In the genomic region with DNA sequence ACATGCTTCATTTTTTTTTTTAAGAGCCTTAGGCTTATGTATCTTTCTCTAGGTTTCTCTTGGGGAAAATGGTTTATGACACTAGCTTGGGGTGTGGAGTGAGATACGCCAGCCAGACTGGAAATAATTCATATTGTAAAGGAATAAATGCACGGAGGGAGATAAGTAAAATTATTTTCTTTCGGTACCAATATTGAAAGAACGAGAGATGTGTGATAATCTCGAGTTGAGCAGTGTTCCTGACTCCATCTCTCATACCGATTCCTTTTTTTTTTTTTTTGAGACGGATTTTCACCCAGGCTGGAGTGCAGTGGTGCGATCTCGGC, we compare ENCODE assay signal across 8 cellular contexts. TPM values are rescaled to one million over a fixed set of nuclear protein-coding genes. Genes with fewer than 3 reads are reported as not detected.
DNase-seq lines count a peak whose midpoint lies in the region; ATAC-seq, FAIRE-seq and TF ChIP-seq lines count a peak whose summit lies in the region.

No MANE protein-coding gene starts in this region.

- peak overlapping the region; percentile 92 for H3K9ac ChIP-seq in mesendoderm (ENCODE audit: low read length)

- no peak for FAIRE-seq in GM12892 (lab: Jason Lieb, UNC)

- H3K36me3 ChIP-seq in heart right ventricle (no peaks in the 10 kb centered on the region), breast epithelium (no peaks in the 10 kb centered on the region), mesendoderm (ENCODE audit: control insufficient read depth, insufficient read depth, low read length) (peaks cover 1% of the 10 kb centered on the region), uterus (no peaks in the 10 kb centered on the region)

- intact Hi-C loops in heart right ventricle (cut with DNase I) (loop anchor here in 4 of 10 donors (5.0 to 10.0 kb wide), 5 partner anchors 35 to 105 kb away; partner anchors contain the start of genes DIMT1 (in 2 of the 4) and IPO11 (in 1 of the 4)), Right ventricle myocardium inferior (cut with DNase I) (loop anchor here (5.0 to 10.0 kb wide), 2 partner anchors 47 to 105 kb away; partner anchors contain the start of gene IPO11), breast epithelium (cut with DNase I; ENCODE audit: low total_unique reads) (no loop called here), uterus (cut with DNase I; ENCODE audit: low total_unique reads) (no loop called here)

- no peak overlapping the region for H2BK120ac ChIP-seq in mesendoderm (ENCODE audit: low read depth, low read length)

- peak overlapping the region; percentile 87 to 99 (median 96) for H3K4me3 ChIP-seq in heart right ventricle
- peak overlapping the region; percentile 93 to 97 (median 96) for H3K4me3 ChIP-seq in breast epithelium
- peak overlapping the region; percentile 82 for H3K4me3 ChIP-seq in mesendoderm (ENCODE audit: low read length)
- peak overlapping the region; percentile 57 to 87 for H3K4me3 ChIP-seq in uterus

- TF ChIP-seq POLR2A in breast epithelium (IDR thresholded peaks at IDR 0.05) (no peak), uterus (IDR thresholded peaks at IDR 0.05) (no peak), GM12892 (IDR thresholded peaks at IDR 0.05; ENCODE audit: low read depth, low read length) (no peak)

- H2BK15ac ChIP-seq in mesendoderm (replicated peaks; ENCODE audit: low read depth): no peak overlapping the region

- H4K5ac ChIP-seq in mesendoderm (ENCODE audit: low read length): no peak overlapping the region

- H3K79me2 ChIP-seq in mesendoderm (ENCODE audit: control insufficient read depth, insufficient read depth, low read length): peaks cover 55% of the 10 kb centered on the region

- H3K4me2 ChIP-seq in mesendoderm (ENCODE audit: low read length): peak overlapping the region; percentile 74

- H3K18ac ChIP-seq in mesendoderm (ENCODE audit: low read length): peak overlapping the region; percentile 7

- peaks cover 2% of the 10 kb centered on the region for H3K79me1 ChIP-seq in mesendoderm (ENCODE audit: low read length)

- H2BK5ac ChIP-seq in mesendoderm (ENCODE audit: low read length): no peak overlapping the region

- DNase-seq in heart right ventricle (no peak), Right ventricle myocardium inferior (ENCODE audit: missing footprints) (no peak), breast epithelium (ENCODE audit: low spot score in 2 of 2) (no peak), mesendoderm (no peak), uterus (no peak), GM12892 (ENCODE audit: insufficient read length) (no peak), hypothalamus (lab: John Stamatoyannopoulos, UW) (no peak), DMS 273 treated with DMSO at 0.1 percent for 48 hours (lab: John Stamatoyannopoulos, UW) (no peak)

- H3K23ac ChIP-seq in mesendoderm (ENCODE audit: low read length): no peak overlapping the region

- H3K9me3 ChIP-seq in heart right ventricle (no peaks in the 10 kb centered on the region), breast epithelium (no peaks in the 10 kb centered on the region), uterus (no peaks in the 10 kb centered on the region)

- no peaks in the 10 kb centered on the region for H3K27me3 ChIP-seq in heart right ventricle
- no peaks in the 10 kb centered on the region for H3K27me3 ChIP-seq in breast epithelium
- no peaks in the 10 kb centered on the region for H3K27me3 ChIP-seq in mesendoderm (ENCODE audit: insufficient read depth, low read length, poor library complexity)
- H3K27me3 ChIP-seq in uterus: no peaks in the 10 kb centered on the region

- no peak for TF ChIP-seq CTCF in heart right ventricle (IDR thresholded peaks at IDR 0.05)
- TF ChIP-seq CTCF in breast epithelium (IDR thresholded peaks at IDR 0.05): no peak
- no peak for TF ChIP-seq CTCF in uterus (IDR thresholded peaks at IDR 0.05)

- ATAC-seq in heart right ventricle (no peak), Right ventricle myocardium inferior (no peak)

- H3K27ac ChIP-seq in heart right ventricle: peak overlapping the region in 8 of 10 donors; percentile 82 to 94 (median 90)
- H3K27ac ChIP-seq in breast epithelium: peak overlapping the region; percentile 84 to 94
- no peak overlapping the region for H3K27ac ChIP-seq in mesendoderm (ENCODE audit: low read depth, low read length)
- H3K27ac ChIP-seq in uterus: peak overlapping the region; percentile 93 to 96

- 8 to 11% methylated on average over 9 of the region's 9 CpGs for WGBS in heart right ventricle, 2 donors
- no CpG with 5 or more reads among the region's 9 CpGs for WGBS in mesendoderm (ENCODE audit: extremely low coverage, insufficient coverage, low lambda C conversion rate)

- H3K4me1 ChIP-seq in heart right ventricle: peaks cover 0 to 54% (median 16%) of the 10 kb centered on the region in 9 donors
- no peaks in the 10 kb centered on the region for H3K4me1 ChIP-seq in breast epithelium
- H3K4me1 ChIP-seq in mesendoderm (ENCODE audit: control insufficient read depth, low read depth, low read length): peaks cover 6% of the 10 kb centered on the region
- H3K4me1 ChIP-seq in uterus: no peaks in the 10 kb centered on the region

- peak overlapping the region; percentile 93 for H3K56ac ChIP-seq in mesendoderm (ENCODE audit: low read length)

- no peak overlapping the region for H2AK5ac ChIP-seq in mesendoderm (ENCODE audit: low read length)

- H3K4ac ChIP-seq in mesendoderm (ENCODE audit: low read depth, low read length): no peak overlapping the region

- H4K8ac ChIP-seq in mesendoderm (ENCODE audit: low read depth, low read length): no peak overlapping the region

RNA-seq across cellular contexts. Expression of gene KIF2A, which starts 1.3 kb away (rescaled TPM):
- total RNA-seq in heart right ventricle (10 to 100 TPM in 8 of 10 donors, 1 to 10 TPM in 2; 9.2 to 17.1 (median 12.2) TPM), Right ventricle myocardium inferior (9.8 TPM), breast epithelium (10 to 100 TPM; 50.8 to 57.4 (median 51.7) TPM), uterus (100 to 1,000 TPM in 1 of 4 donors, 10 to 100 TPM in 3; 32.8 to 116 (median 39.4) TPM)
- 1 to 10 TPM; 1.5 to 2.8 TPM for polyA plus RNA-seq in heart right ventricle
- polyA plus RNA-seq in mesendoderm (2013, experiment 1 of 2): 105 TPM
- polyA plus RNA-seq in mesendoderm (2013, experiment 2 of 2): 106 TPM
- 67.4 TPM for polyA plus RNA-seq in GM12892 (2012; ENCODE audit: missing spikeins)
